In the genomic region with DNA sequence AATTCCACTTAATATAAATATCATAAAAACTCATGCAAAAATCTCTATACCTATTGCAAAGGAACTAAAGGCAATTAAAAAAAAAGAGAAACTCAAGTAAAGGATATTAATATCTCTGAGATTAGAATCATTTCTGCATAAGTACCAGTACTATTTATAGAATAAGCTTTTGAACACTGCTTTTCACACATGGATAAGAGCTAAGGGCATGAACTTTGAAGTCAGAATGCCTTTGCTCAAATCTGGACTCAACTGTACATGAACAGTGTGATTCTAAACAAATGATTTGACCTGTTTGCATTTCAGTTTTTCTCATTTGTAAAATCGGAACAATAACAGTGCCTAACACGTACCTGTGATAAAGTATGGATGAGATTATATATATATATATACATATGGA, we compare ENCODE assay signal across 33 cellular contexts.
"Had no signal": no experiment of that assay in that cellular context is flagged by ENCODE, and none has a peak within 500 bp of the region (broad histone marks: within the 10 kb centered on the region; RNA-seq: fewer than 3 reads in every experiment).

No MANE protein-coding gene starts in this region.

- H3K4me3 ChIP-seq: ascending aorta, breast epithelium, coronary artery, dorsolateral prefrontal cortex, esophagus muscularis mucosa, gastroesophageal sphincter had no signal

- H3K27ac Mint-ChIP-seq: activated B cell treated with CpG ODN at 0.5 μM for 24 hours; activated CD8-positive, alpha-beta T cell treated with anti-CD3 and anti-CD28 coated beads for 36 hours; activated naive CD4-positive, alpha-beta T cell treated with anti-CD3 and anti-CD28 coated beads for 36 hours; activated naive CD4-positive, alpha-beta T cell treated with anti-CD3 and anti-CD28 coated beads, Interleukin-2, amount 50 U/mL, for 24 hours; activated naive CD8-positive, alpha-beta T cell treated with anti-CD3 and anti-CD28 coated beads, Interleukin-2, amount 10 ng/mL, durations not matched to agents 7 days and 5 days; activated T-helper 17 cell treated with anti-CD3 and anti-CD28 coated beads, Interleukin-2, amount 50 U/mL, for 72 hours; brain; dendritic cell treated with granulocyte-macrophage colony-stimulating factor and Interleukin-4, amounts not matched to agents 40 ng/mL and 50 ng/mL, for 4 days; endodermal cell; T-helper 17 cell; T-helper 2 cell treated with Interferon-gamma antibody and Interleukin-4, amounts not matched to agents 5 μg/mL and 100 μg/mL, for 36 hours had no signal

- H3K4me1 Mint-ChIP-seq: activated B cell treated with CpG ODN at 0.5 μM for 24 hours; activated naive CD4-positive, alpha-beta T cell treated with anti-CD3 and anti-CD28 coated beads, Interleukin-2, amount 50 U/mL, for 24 hours; activated naive CD8-positive, alpha-beta T cell treated with anti-CD3 and anti-CD28 coated beads, Interleukin-2, amount 10 ng/mL, durations not matched to agents 7 days and 5 days; activated T-helper 17 cell treated with anti-CD3 and anti-CD28 coated beads, Interleukin-2, amount 50 U/mL, for 72 hours; central memory CD8-positive, alpha-beta T cell; endodermal cell; T-helper 17 cell had no signal

- H3K36me3 ChIP-seq: ascending aorta, breast epithelium, esophagus muscularis mucosa, gastroesophageal sphincter, heart right ventricle, WERI-Rb-1 had no signal

- H3K36me3 Mint-ChIP-seq: activated naive CD4-positive, alpha-beta T cell treated with anti-CD3 and anti-CD28 coated beads, Interleukin-2, amount 50 U/mL, for 24 hours; activated naive CD8-positive, alpha-beta T cell treated with anti-CD3 and anti-CD28 coated beads, Interleukin-2, amount 10 ng/mL, durations not matched to agents 7 days and 5 days had no signal

- H3K27ac ChIP-seq: ascending aorta, breast epithelium, coronary artery, dorsolateral prefrontal cortex, esophagus muscularis mucosa, gastroesophageal sphincter, WERI-Rb-1 had no signal

- H3K4me3 Mint-ChIP-seq: activated B cell treated with CpG ODN at 0.5 μM for 24 hours; activated CD8-positive, alpha-beta T cell treated with anti-CD3 and anti-CD28 coated beads for 36 hours; activated naive CD4-positive, alpha-beta T cell treated with anti-CD3 and anti-CD28 coated beads for 36 hours; activated naive CD4-positive, alpha-beta T cell treated with anti-CD3 and anti-CD28 coated beads, Interleukin-2, amount 50 U/mL, for 24 hours; activated naive CD8-positive, alpha-beta T cell treated with anti-CD3 and anti-CD28 coated beads, Interleukin-2, amount 10 ng/mL, durations not matched to agents 7 days and 5 days; activated T-cell treated with anti-CD3 and anti-CD28 coated beads, Interleukin-2, amount 50 U/mL, for 4 hours; activated T-helper 17 cell treated with anti-CD3 and anti-CD28 coated beads, Interleukin-2, amount 50 U/mL, for 72 hours; brain; central memory CD8-positive, alpha-beta T cell; dendritic cell treated with granulocyte-macrophage colony-stimulating factor and Interleukin-4, amounts not matched to agents 40 ng/mL and 50 ng/mL, for 4 days; endodermal cell; T-helper 17 cell; T-helper 2 cell treated with Interferon-gamma antibody and Interleukin-4, amounts not matched to agents 5 μg/mL and 100 μg/mL, for 36 hours had no signal

- H3K9me3 Mint-ChIP-seq: activated B cell treated with CpG ODN at 0.5 μM for 24 hours; activated CD8-positive, alpha-beta T cell treated with anti-CD3 and anti-CD28 coated beads for 36 hours; activated naive CD4-positive, alpha-beta T cell treated with anti-CD3 and anti-CD28 coated beads for 36 hours; activated naive CD4-positive, alpha-beta T cell treated with anti-CD3 and anti-CD28 coated beads, Interleukin-2, amount 50 U/mL, for 24 hours; activated naive CD8-positive, alpha-beta T cell treated with anti-CD3 and anti-CD28 coated beads, Interleukin-2, amount 10 ng/mL, durations not matched to agents 7 days and 5 days; activated T-cell treated with anti-CD3 and anti-CD28 coated beads, Interleukin-2, amount 50 U/mL, for 4 hours; activated T-helper 17 cell treated with anti-CD3 and anti-CD28 coated beads, Interleukin-2, amount 50 U/mL, for 72 hours; brain; central memory CD8-positive, alpha-beta T cell; dendritic cell treated with granulocyte-macrophage colony-stimulating factor and Interleukin-4, amounts not matched to agents 40 ng/mL and 50 ng/mL, for 4 days; endodermal cell; T-helper 2 cell treated with Interferon-gamma antibody and Interleukin-4, amounts not matched to agents 5 μg/mL and 100 μg/mL, for 36 hours had no signal

- H3K27me3 Mint-ChIP-seq: activated B cell treated with CpG ODN at 0.5 μM for 24 hours; activated naive CD4-positive, alpha-beta T cell treated with anti-CD3 and anti-CD28 coated beads, Interleukin-2, amount 50 U/mL, for 24 hours; central memory CD8-positive, alpha-beta T cell; dendritic cell treated with granulocyte-macrophage colony-stimulating factor and Interleukin-4, amounts not matched to agents 40 ng/mL and 50 ng/mL, for 4 days had no signal

- H3K9me3 ChIP-seq: ascending aorta, breast epithelium, esophagus muscularis mucosa, gastroesophageal sphincter, heart right ventricle had no signal

- DNase-seq: activated B cell treated with CpG ODN at 0.5 μM for 24 hours; activated CD4-positive, alpha-beta T cell treated with anti-CD3 and anti-CD28 coated beads for 48 hours; activated CD4-positive, alpha-beta T cell treated with anti-CD3 and anti-CD28 coated beads, Interleukin-2, amount 50 U/mL, for 1 hour; activated CD4-positive, alpha-beta T cell treated with anti-CD3 and anti-CD28 coated beads, Interleukin-2, amount 50 U/mL, for 48 hours; activated CD8-positive, alpha-beta memory T cell treated with anti-CD3 and anti-CD28 coated beads for 24 hours; activated CD8-positive, alpha-beta T cell treated with anti-CD3 and anti-CD28 coated beads for 36 hours; activated effector memory CD4-positive, alpha-beta T cell treated with Interleukin-2 at 50 U/mL for 16 hours; activated gamma-delta T cell treated with Interleukin-2 at 50 U/mL for 16 hours; activated naive CD4-positive, alpha-beta T cell treated with anti-CD3 and anti-CD28 coated beads for 36 hours; activated naive CD8-positive, alpha-beta T cell treated with anti-CD3 and anti-CD28 coated beads, Interleukin-2, amount 10 ng/mL, durations not matched to agents 7 days and 5 days; activated T-cell treated with anti-CD3 and anti-CD28 coated beads, Interleukin-2, amount 50 U/mL, for 4 hours; dorsolateral prefrontal cortex; effector memory CD4-positive, alpha-beta T cell; endodermal cell; erythroblast; foreskin melanocyte; heart right ventricle; T-helper 1 cell; T-helper 17 cell; T1000; WERI-Rb-1 had no signal

- H3K4me1 ChIP-seq: ascending aorta, breast epithelium, gastroesophageal sphincter had no signal

- ATAC-seq: activated CD4-positive, CD25-positive, alpha-beta regulatory T cell treated with anti-CD3 and anti-CD28 coated beads, Interleukin-2, amount 50 U/mL, for 24 hours; activated CD8-positive, alpha-beta T cell treated with anti-CD3 and anti-CD28 coated beads for 36 hours; activated T-cell treated with anti-CD3 and anti-CD28 coated beads, Interleukin-2, amount 50 U/mL, for 4 hours; activated T-helper 17 cell treated with anti-CD3 and anti-CD28 coated beads, Interleukin-2, amount 50 U/mL, for 72 hours; gastroesophageal sphincter; T-helper 17 cell had no signal
